1 cellular context compared by ENCODE assay signal in the genomic region with DNA sequence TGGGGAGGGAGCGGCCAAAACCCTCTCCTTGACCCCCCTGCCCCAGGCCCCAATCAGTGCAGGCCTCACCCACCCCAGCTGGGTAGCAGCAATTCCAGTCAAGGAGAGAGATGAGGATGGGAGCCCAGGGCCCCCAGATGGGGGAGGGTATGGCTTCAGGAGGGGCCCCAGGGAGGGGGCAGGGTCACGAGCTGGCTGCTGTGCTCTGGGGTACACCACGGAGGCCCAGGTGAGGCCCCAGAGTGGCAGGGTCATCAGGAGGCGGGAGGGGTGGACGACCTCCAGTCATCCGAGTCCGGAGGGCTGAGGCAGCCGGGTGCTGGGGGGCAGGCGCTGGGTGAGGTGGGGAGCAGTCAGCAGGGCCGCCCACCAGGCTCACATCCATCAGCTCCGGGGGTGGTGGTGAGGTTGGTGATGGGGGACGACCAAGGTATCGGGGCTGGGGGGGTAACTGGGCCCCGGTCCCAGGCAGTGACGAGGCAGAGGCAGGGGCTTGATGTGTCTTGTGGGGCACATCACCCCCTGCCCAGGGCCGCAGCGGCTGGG.
TF ChIP-seq lines count a peak whose summit lies in the region.

No MANE protein-coding gene starts in this region.

TF ChIP-seq in IMR-90, 13 proteins besides CTCF, POLR2A, EP300 and RAD21 (continued from another document):
- TF ChIP-seq, protein P1, sequence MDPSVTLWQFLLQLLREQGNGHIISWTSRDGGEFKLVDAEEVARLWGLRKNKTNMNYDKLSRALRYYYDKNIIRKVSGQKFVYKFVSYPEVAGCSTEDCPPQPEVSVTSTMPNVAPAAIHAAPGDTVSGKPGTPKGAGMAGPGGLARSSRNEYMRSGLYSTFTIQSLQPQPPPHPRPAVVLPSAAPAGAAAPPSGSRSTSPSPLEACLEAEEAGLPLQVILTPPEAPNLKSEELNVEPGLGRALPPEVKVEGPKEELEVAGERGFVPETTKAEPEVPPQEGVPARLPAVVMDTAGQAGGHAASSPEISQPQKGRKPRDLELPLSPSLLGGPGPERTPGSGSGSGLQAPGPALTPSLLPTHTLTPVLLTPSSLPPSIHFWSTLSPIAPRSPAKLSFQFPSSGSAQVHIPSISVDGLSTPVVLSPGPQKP (IDR thresholded peaks at IDR 0.05; ENCODE audit: borderline replicate concordance, low read depth, low read length) = no peak
- TF ChIP-seq RCOR1 (IDR thresholded peaks at IDR 0.05; ENCODE audit: insufficient replicate concordance, low read length) = no peak
